In genomic region chr11:107496011-107496410, GRCh38 we compare ENCODE assay signal across 1 cellular context.
TF ChIP-seq lines count a peak whose summit lies in the region.

No MANE protein-coding gene starts in this region.

TF ChIP-seq in GM23338, 12 proteins besides CTCF, POLR2A, EP300 and RAD21 (continued from another document):
- TF ChIP-seq, protein P1, sequence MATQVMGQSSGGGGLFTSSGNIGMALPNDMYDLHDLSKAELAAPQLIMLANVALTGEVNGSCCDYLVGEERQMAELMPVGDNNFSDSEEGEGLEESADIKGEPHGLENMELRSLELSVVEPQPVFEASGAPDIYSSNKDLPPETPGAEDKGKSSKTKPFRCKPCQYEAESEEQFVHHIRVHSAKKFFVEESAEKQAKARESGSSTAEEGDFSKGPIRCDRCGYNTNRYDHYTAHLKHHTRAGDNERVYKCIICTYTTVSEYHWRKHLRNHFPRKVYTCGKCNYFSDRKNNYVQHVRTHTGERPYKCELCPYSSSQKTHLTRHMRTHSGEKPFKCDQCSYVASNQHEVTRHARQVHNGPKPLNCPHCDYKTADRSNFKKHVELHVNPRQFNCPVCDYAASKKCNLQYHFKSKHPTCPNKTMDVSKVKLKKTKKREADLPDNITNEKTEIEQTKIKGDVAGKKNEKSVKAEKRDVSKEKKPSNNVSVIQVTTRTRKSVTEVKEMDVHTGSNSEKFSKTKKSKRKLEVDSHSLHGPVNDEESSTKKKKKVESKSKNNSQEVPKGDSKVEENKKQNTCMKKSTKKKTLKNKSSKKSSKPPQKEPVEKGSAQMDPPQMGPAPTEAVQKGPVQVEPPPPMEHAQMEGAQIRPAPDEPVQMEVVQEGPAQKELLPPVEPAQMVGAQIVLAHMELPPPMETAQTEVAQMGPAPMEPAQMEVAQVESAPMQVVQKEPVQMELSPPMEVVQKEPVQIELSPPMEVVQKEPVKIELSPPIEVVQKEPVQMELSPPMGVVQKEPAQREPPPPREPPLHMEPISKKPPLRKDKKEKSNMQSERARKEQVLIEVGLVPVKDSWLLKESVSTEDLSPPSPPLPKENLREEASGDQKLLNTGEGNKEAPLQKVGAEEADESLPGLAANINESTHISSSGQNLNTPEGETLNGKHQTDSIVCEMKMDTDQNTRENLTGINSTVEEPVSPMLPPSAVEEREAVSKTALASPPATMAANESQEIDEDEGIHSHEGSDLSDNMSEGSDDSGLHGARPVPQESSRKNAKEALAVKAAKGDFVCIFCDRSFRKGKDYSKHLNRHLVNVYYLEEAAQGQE (IDR thresholded peaks at IDR 0.05; ENCODE audit: unreplicated experiment): no peak
- no peak for TF ChIP-seq ZNF114 (CRISPR knock-in tag; IDR thresholded peaks at IDR 0.05)
- TF ChIP-seq NANOG (IDR thresholded peaks at IDR 0.05; ENCODE audit: borderline replicate concordance): no peak
- no peak for TF ChIP-seq EZH2 (IDR thresholded peaks at IDR 0.05; ENCODE audit: low read depth, unreplicated experiment)
- TF ChIP-seq, protein P2, sequence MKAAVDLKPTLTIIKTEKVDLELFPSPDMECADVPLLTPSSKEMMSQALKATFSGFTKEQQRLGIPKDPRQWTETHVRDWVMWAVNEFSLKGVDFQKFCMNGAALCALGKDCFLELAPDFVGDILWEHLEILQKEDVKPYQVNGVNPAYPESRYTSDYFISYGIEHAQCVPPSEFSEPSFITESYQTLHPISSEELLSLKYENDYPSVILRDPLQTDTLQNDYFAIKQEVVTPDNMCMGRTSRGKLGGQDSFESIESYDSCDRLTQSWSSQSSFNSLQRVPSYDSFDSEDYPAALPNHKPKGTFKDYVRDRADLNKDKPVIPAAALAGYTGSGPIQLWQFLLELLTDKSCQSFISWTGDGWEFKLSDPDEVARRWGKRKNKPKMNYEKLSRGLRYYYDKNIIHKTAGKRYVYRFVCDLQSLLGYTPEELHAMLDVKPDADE (IDR thresholded peaks at IDR 0.05): no peak
- TF ChIP-seq EZH2phosphoT487 (IDR thresholded peaks at IDR 0.05; ENCODE audit: unreplicated experiment): no peak
- TF ChIP-seq ZNF331 (CRISPR knock-in tag; IDR thresholded peaks at IDR 0.05; ENCODE audit: low read depth): no peak
- no peak for TF ChIP-seq JUNB (IDR thresholded peaks at IDR 0.05; ENCODE audit: unreplicated experiment)
- TF ChIP-seq STAT1 (IDR thresholded peaks at IDR 0.05; ENCODE audit: unreplicated experiment): no peak
- TF ChIP-seq POLR2AphosphoS5 (IDR thresholded peaks at IDR 0.05; ENCODE audit: low read depth): no peak
- no peak for TF ChIP-seq CREB1 (CRISPR knock-in tag; IDR thresholded peaks at IDR 0.05; ENCODE audit: low read depth)
